ENCODE assay signal across 8 cellular contexts in the genomic region with DNA sequence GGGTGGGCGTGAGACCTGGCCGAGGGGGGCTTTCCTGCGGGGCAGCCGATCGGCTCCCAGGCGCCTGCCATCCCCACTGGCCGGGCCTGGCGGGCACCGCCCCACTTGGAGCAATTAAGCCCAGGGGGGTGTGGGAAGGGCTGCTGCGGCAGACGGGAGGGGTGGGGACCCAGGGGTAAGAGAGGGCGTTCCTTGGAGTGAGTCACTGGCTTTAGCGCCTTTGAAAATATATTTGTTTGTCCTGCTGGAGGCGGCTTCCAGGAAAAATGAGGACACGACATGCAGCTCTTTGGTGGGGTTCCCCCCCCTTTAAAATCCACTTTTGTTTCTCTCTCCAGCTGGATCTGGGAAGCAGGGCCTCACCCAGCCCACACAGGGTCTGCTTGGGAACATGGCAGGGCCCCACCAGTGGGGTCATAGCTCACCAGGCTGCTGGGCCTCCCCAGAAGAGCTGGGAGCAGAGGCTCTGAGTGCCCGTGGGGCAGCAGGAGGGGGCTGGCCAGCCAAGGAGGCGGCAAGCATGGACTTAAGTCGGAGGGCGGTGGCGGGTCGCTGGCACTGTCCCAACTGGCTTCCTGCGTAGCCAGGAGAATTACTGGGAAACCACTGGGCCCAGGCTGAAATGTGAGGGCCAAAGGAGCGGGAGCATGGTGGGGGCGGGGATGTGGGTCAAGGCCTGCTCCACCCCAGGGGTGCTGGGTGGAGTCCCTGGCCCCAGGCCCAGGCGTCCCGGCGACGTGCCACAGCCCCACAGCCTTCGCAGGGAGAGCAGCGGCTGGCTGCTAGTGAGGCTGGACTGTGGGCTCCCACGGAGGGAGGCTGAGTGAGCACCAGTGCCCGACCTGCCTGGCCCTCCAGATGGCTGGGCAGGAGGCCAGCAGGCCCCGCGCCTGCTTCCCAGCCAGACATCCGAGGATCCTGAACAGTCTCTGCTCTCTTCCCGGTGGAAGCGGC.
A peak's percentile ranks its signal among the peaks of the same experiment; 100 is the strongest.
DNase-seq lines count a peak whose midpoint lies in the region; ATAC-seq and TF ChIP-seq lines count a peak whose summit lies in the region.

No MANE protein-coding gene starts in this region.

- H3K9me2 ChIP-seq in SK-N-SH = no peaks in the 10 kb centered on the region

- H3K9me3 ChIP-seq in SK-N-SH = no peaks in the 10 kb centered on the region
- H3K9me3 ChIP-seq in effector memory CD4-positive, alpha-beta T cell (ENCODE audit: control insufficient read depth, low read length) = no peaks in the 10 kb centered on the region

- TF ChIP-seq CTCF in SK-N-SH (IDR thresholded peaks at IDR 0.05) (no peak), osteocyte (IDR thresholded peaks at IDR 0.05) (no peak)

- no peaks in the 10 kb centered on the region for H3K27me3 ChIP-seq in SK-N-SH (ENCODE audit: insufficient read depth)
- H3K27me3 ChIP-seq in effector memory CD4-positive, alpha-beta T cell (replicated peaks; ENCODE audit: control insufficient read depth, insufficient read depth, low read length, poor library complexity, severe bottlenecking) = no peaks in the 10 kb centered on the region

- peaks cover 56% of the 10 kb centered on the region for H3K4me1 Mint-ChIP-seq in osteocyte (ENCODE audit: unreplicated experiment)

- peaks cover 17 to 69% of the 10 kb centered on the region in 2 experiments for H3K4me1 ChIP-seq in SK-N-SH (ENCODE audit: control insufficient read depth in 1 of 2, insufficient read depth in 2 of 2, low read depth in 1 of 2, low read length in 1 of 2)
- no peaks in the 10 kb centered on the region for H3K4me1 ChIP-seq in effector memory CD4-positive, alpha-beta T cell (ENCODE audit: control insufficient read depth, insufficient read depth, low read length, poor library complexity, severe bottlenecking)

- no peaks in the 10 kb centered on the region for H3K27me3 Mint-ChIP-seq in osteocyte (ENCODE audit: unreplicated experiment)

- DNase-seq in HK-2 (ENCODE audit: unreplicated experiment) (peak; percentile 94), SK-N-SH (peak; percentile 97), fibroblast of the conjunctiva (ENCODE audit: low read depth) (peak; percentile 94), osteocyte (ENCODE audit: extremely low spot score, unreplicated experiment) (peak; percentile 98)
- DNase-seq in effector memory CD4-positive, alpha-beta T cell = no peak

- peak overlapping the region; percentile 18 for H3K4me3 Mint-ChIP-seq in osteocyte (ENCODE audit: unreplicated experiment)

- peaks cover 17% of the 10 kb centered on the region for H3F3A ChIP-seq in SK-N-SH (replicated peaks; ENCODE audit: insufficient read depth)

- H3K4me2 ChIP-seq in SK-N-SH = peak overlapping the region; percentile 88

- CTCF ChIA-PET in SK-N-SH (lab: Yijun Ruan, JAX) = interaction anchor here (0.6 to 5.9 kb wide), 7 partner anchors 25 to 390 kb away, joined by 3 to 36 read pairs (median 4); no protein-coding TSS in a partner anchor

- peak overlapping the region; percentile 99 for H3K27ac ChIP-seq in SK-N-SH (ENCODE audit: low read depth in 2 of 2, low read length in 1 of 2)
- H3K27ac ChIP-seq in effector memory CD4-positive, alpha-beta T cell (ENCODE audit: insufficient read depth, low read length, poor library complexity, severe bottlenecking) = no peak overlapping the region

- peak; percentile 47 for TF ChIP-seq RAD21 in SK-N-SH (IDR thresholded peaks at IDR 0.05; ENCODE audit: low read length)

- H3K36me3 Mint-ChIP-seq in osteocyte (ENCODE audit: unreplicated experiment) = peaks cover 37% of the 10 kb centered on the region

- H2AFZ ChIP-seq in SK-N-SH (ENCODE audit: low read depth) = no peak overlapping the region

- H3K79me2 ChIP-seq in SK-N-SH (ENCODE audit: insufficient read depth) = peaks cover 54% of the 10 kb centered on the region; the same call in 1 of the 2 replicates

- POLR2A ChIA-PET in SK-N-SH (lab: Yijun Ruan, JAX) = interaction anchor here (1.1 kb wide), 1 partner anchor 30 kb away, joined by 3 read pairs; no protein-coding TSS in a partner anchor

- H3K36me3 ChIP-seq in SK-N-SH (replicated peaks in 1 of 2; ENCODE audit: control insufficient read depth in 1 of 2, insufficient read depth in 2 of 2, low read length in 1 of 2) = peaks cover 22 to 58% of the 10 kb centered on the region in 2 experiments
- H3K36me3 ChIP-seq in effector memory CD4-positive, alpha-beta T cell (ENCODE audit: control insufficient read depth, insufficient read depth, low read length) = peaks cover 69% of the 10 kb centered on the region

- 6% methylated on average over 17 of the region's 37 CpGs for WGBS in SK-N-SH (ENCODE audit: low lambda C conversion rate)

- peak overlapping the region; percentile 18 to 45; a peak in 3 of 4 replicates for H3K4me3 ChIP-seq in SK-N-SH (ENCODE audit: low read depth in 2 of 2, low read length in 1 of 2)
- H3K4me3 ChIP-seq in effector memory CD4-positive, alpha-beta T cell (ENCODE audit: insufficient read depth, low read depth, low read length, poor library complexity, severe bottlenecking) = no peak overlapping the region

- peak overlapping the region; percentile 88 for H3K9ac ChIP-seq in SK-N-SH

- ATAC-seq in GM18868 (IDR thresholded peaks at IDR 0.05; ENCODE audit: unreplicated experiment) (no peak), GM19324 (IDR thresholded peaks at IDR 0.05; ENCODE audit: low FRiP score, unreplicated experiment) (no peak), GM18517 (IDR thresholded peaks at IDR 0.05; ENCODE audit: unreplicated experiment) (no peak)

- no peaks in the 10 kb centered on the region for H3K9me3 Mint-ChIP-seq in osteocyte (ENCODE audit: unreplicated experiment)

- TF ChIP-seq EP300 in SK-N-SH (IDR thresholded peaks at IDR 0.05; ENCODE audit: borderline replicate concordance in 1 of 2, low read depth in 1 of 2, low read length in 1 of 2) = peak; percentile 17 to 68; a peak in 3 of 4 replicates

- H3K27ac Mint-ChIP-seq in osteocyte (ENCODE audit: unreplicated experiment) = peak overlapping the region; percentile 94

- H4K20me1 ChIP-seq in SK-N-SH (ENCODE audit: insufficient read depth) = no peaks in the 10 kb centered on the region; the same call in 1 of the 2 replicates

TF ChIP-seq in SK-N-SH, 30 proteins besides CTCF, POLR2A, EP300 and RAD21 (continues in another document):
- TF ChIP-seq GATA2 (CRISPR knock-in tag; IDR thresholded peaks at IDR 0.05) (no peak), SMC3 (IDR thresholded peaks at IDR 0.05; ENCODE audit: low read depth, low read length) (no peak), YY1 (IDR thresholded peaks at IDR 0.05; ENCODE audit: low read depth) (no peak), NRF1 (IDR thresholded peaks at IDR 0.05; ENCODE audit: low read depth, low read length) (no peak), RXRA (IDR thresholded peaks at IDR 0.05; ENCODE audit: borderline replicate concordance, low read depth) (peak; percentile 48; the same call in 1 of the 2 replicates), FOXJ3 (CRISPR knock-in tag; IDR thresholded peaks at IDR 0.05) (peak; percentile 55; the same call in 1 of the 2 replicates), CHD2 (IDR thresholded peaks at IDR 0.05; ENCODE audit: low read length, partially characterized antibody) (peak; percentile 68), SIN3A (IDR thresholded peaks at IDR 0.05; ENCODE audit: borderline replicate concordance, low read depth, low read length) (0 out of 2 replicates have a peak, but pooled peaks have one; percentile 58), RCOR1 (IDR thresholded peaks at IDR 0.05; ENCODE audit: low read length) (peak; percentile 77), TCF12 (IDR thresholded peaks at IDR 0.05) (peak; percentile 89), POLR2AphosphoS5 (IDR thresholded peaks at IDR 0.05; ENCODE audit: low read depth, low read length) (peak; percentile 65; the same call in 1 of the 2 replicates), MXI1 (IDR thresholded peaks at IDR 0.05; ENCODE audit: low read depth, low read length) (peak; percentile 71; the same call in 1 of the 2 replicates), FOSL2 (IDR thresholded peaks at IDR 0.05; ENCODE audit: borderline replicate concordance, low read depth) (peak; percentile 49; the same call in 1 of the 2 replicates), TEAD4 (IDR thresholded peaks at IDR 0.05; ENCODE audit: borderline replicate concordance, insufficient read depth) (peak; percentile 12; the same call in 1 of the 2 replicates)
- TF ChIP-seq, protein P1, sequence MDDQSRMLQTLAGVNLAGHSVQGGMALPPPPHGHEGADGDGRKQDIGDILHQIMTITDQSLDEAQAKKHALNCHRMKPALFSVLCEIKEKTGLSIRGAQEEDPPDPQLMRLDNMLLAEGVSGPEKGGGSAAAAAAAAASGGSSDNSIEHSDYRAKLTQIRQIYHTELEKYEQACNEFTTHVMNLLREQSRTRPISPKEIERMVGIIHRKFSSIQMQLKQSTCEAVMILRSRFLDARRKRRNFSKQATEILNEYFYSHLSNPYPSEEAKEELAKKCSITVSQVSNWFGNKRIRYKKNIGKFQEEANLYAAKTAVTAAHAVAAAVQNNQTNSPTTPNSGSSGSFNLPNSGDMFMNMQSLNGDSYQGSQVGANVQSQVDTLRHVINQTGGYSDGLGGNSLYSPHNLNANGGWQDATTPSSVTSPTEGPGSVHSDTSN (IDR thresholded peaks at IDR 0.05) = peak; percentile 43; the same call in 1 of the 2 replicates
- TF ChIP-seq, protein P2, sequence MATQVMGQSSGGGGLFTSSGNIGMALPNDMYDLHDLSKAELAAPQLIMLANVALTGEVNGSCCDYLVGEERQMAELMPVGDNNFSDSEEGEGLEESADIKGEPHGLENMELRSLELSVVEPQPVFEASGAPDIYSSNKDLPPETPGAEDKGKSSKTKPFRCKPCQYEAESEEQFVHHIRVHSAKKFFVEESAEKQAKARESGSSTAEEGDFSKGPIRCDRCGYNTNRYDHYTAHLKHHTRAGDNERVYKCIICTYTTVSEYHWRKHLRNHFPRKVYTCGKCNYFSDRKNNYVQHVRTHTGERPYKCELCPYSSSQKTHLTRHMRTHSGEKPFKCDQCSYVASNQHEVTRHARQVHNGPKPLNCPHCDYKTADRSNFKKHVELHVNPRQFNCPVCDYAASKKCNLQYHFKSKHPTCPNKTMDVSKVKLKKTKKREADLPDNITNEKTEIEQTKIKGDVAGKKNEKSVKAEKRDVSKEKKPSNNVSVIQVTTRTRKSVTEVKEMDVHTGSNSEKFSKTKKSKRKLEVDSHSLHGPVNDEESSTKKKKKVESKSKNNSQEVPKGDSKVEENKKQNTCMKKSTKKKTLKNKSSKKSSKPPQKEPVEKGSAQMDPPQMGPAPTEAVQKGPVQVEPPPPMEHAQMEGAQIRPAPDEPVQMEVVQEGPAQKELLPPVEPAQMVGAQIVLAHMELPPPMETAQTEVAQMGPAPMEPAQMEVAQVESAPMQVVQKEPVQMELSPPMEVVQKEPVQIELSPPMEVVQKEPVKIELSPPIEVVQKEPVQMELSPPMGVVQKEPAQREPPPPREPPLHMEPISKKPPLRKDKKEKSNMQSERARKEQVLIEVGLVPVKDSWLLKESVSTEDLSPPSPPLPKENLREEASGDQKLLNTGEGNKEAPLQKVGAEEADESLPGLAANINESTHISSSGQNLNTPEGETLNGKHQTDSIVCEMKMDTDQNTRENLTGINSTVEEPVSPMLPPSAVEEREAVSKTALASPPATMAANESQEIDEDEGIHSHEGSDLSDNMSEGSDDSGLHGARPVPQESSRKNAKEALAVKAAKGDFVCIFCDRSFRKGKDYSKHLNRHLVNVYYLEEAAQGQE (IDR thresholded peaks at IDR 0.05; ENCODE audit: low read depth, low read length) = peak; percentile 62; the same call in 1 of the 2 replicates

Comparison
In these comparisons a context has a peak if more than half of its experiments do, and no peak if none do; other contexts are left out.
1. DNase-seq: peak in HK-2 (single experiment), SK-N-SH (single experiment), fibroblast of the conjunctiva (single experiment) and osteocyte (single experiment); none in effector memory CD4-positive, alpha-beta T cell (0 of 3).